21 cellular contexts compared by ENCODE assay signal in genomic region chr18:76978616-76979015, GRCh38.
DNase-seq lines count a peak whose midpoint lies in the region; ATAC-seq and TF ChIP-seq lines count a peak whose summit lies in the region.
"Had no signal": no experiment of that assay in that cellular context is flagged by ENCODE, and none has a peak within 500 bp of the region (broad histone marks: within the 10 kb centered on the region; RNA-seq: fewer than 3 reads in every experiment).

No MANE protein-coding gene starts in this region.

- H3K4me3 ChIP-seq in OCI-LY7 (ENCODE audit: low read depth, low read length, poor library complexity, severe bottlenecking) (peak overlapping the region; percentile 64), endodermal cell (ENCODE audit: low read length) (no peak overlapping the region), esophagus squamous epithelium (no peak overlapping the region), A673 (ENCODE audit: low read depth, low read length, poor library complexity, severe bottlenecking) (no peak overlapping the region)
- H3K4me3 ChIP-seq in naive thymus-derived CD4-positive, alpha-beta T cell (ENCODE audit: low read length) = no peak overlapping the region
- H3K4me3 ChIP-seq: body of pancreas, HAP-1, lung, upper lobe of left lung had no signal

- H3K27me3 Mint-ChIP-seq in endodermal cell (ENCODE audit: insufficient read depth) (no peaks in the 10 kb centered on the region), nephron progenitor cell (ENCODE audit: low read depth, poor library complexity) (peaks cover 12% of the 10 kb centered on the region), type B pancreatic cell (no peaks in the 10 kb centered on the region)
- no peaks in the 10 kb centered on the region for H3K27me3 Mint-ChIP-seq in naive thymus-derived CD4-positive, alpha-beta T cell

- CTCF ChIA-PET in OCI-LY7 (lab: Charles Lee; ENCODE audit: unreplicated experiment) (no interaction called here), A673 (lab: Charles Lee) (no interaction called here)
- CTCF ChIA-PET in naive thymus-derived CD4-positive, alpha-beta T cell (lab: Charles Lee) = no interaction called here

- TF ChIP-seq CTCF in OCI-LY7 (conservative IDR thresholded peaks at IDR 0.05; ENCODE audit: low read length) (no peak), endodermal cell (conservative IDR thresholded peaks at IDR 0.05) (no peak), nephron progenitor cell (IDR thresholded peaks at IDR 0.05) (no peak), type B pancreatic cell (conservative IDR thresholded peaks at IDR 0.05) (no peak), esophagus squamous epithelium (IDR thresholded peaks at IDR 0.05) (no peak), A673 (conservative IDR thresholded peaks at IDR 0.05; ENCODE audit: low read depth, low read length) (no peak)

- intact Hi-C loops in OCI-LY7 (cut with micrococcal nuclease; ENCODE audit: unreplicated experiment) (no loop called here), esophagus squamous epithelium (cut with DNase I) (no loop called here), A673 (cut with micrococcal nuclease; ENCODE audit: unreplicated experiment) (no loop called here)
- intact Hi-C loops in naive thymus-derived CD4-positive, alpha-beta T cell (cut with micrococcal nuclease) = no loop called here

- no peak overlapping the region for H3K9ac ChIP-seq in endodermal cell (ENCODE audit: extremely low read depth, low read length, poor library complexity, severe bottlenecking)
- H3K9ac ChIP-seq: KMS-11 had no signal

- WGBS in endodermal cell (ENCODE audit: insufficient coverage in 1 of 2, insufficient read length in 1 of 2), 2 experiments = 86 to 89% methylated on average over 12 to 14 of the region's 14 CpGs
- WGBS in esophagus squamous epithelium, 2 donors = 89 to 95% methylated on average over 13 to 14 of the region's 14 CpGs

- no peak for TF ChIP-seq POLR2A in esophagus squamous epithelium (IDR thresholded peaks at IDR 0.05)

- H3K9me3 ChIP-seq in OCI-LY7 (ENCODE audit: low read length) = no peaks in the 10 kb centered on the region
- H3K9me3 ChIP-seq in endodermal cell (ENCODE audit: control insufficient read depth, low read length) = no peaks in the 10 kb centered on the region
- no peaks in the 10 kb centered on the region for H3K9me3 ChIP-seq in esophagus squamous epithelium
- no peaks in the 10 kb centered on the region for H3K9me3 ChIP-seq in naive thymus-derived CD4-positive, alpha-beta T cell (ENCODE audit: control insufficient read depth in 2 of 3, low read length in 3 of 3)
- H3K9me3 ChIP-seq in A673 (ENCODE audit: low read depth, low read length, poor library complexity, severe bottlenecking) = no peaks in the 10 kb centered on the region
- H3K9me3 ChIP-seq: body of pancreas, HAP-1, upper lobe of left lung had no signal

- H2AFZ ChIP-seq in OCI-LY7 (ENCODE audit: low read length) = no peak overlapping the region; the same call in 1 of the 2 replicates

- H3K36me3 Mint-ChIP-seq in endodermal cell (ENCODE audit: low read depth) (peaks cover 20% of the 10 kb centered on the region), nephron progenitor cell (ENCODE audit: low read depth) (peaks cover 5% of the 10 kb centered on the region), type B pancreatic cell (peaks cover 10% of the 10 kb centered on the region)
- H3K36me3 Mint-ChIP-seq in naive thymus-derived CD4-positive, alpha-beta T cell = peaks cover 0 to 4% (median 0%) of the 10 kb centered on the region in 5 donors

- H3K4me1 ChIP-seq in OCI-LY7 (ENCODE audit: insufficient read depth, low read length, poor library complexity, severe bottlenecking) (peaks cover 71% of the 10 kb centered on the region), endodermal cell (ENCODE audit: control insufficient read depth, insufficient read depth, low read length) (no peaks in the 10 kb centered on the region), esophagus squamous epithelium (peaks cover 0 to 23% (median 0%) of the 10 kb centered on the region in 3 donors), A673 (ENCODE audit: insufficient read depth, low read length, poor library complexity, severe bottlenecking) (no peaks in the 10 kb centered on the region)
- peaks cover 0 to 7% of the 10 kb centered on the region in 2 donors for H3K4me1 ChIP-seq in naive thymus-derived CD4-positive, alpha-beta T cell (ENCODE audit: control insufficient read depth in 2 of 2, insufficient read depth in 2 of 2, low read length in 2 of 2)
- H3K4me1 ChIP-seq: HAP-1 had no signal

- no peaks in the 10 kb centered on the region for H3K9me2 ChIP-seq in OCI-LY7 (ENCODE audit: insufficient read depth, low read length)

- DNase-seq in OCI-LY7 (ENCODE audit: low spot score) (peak; percentile 79), endodermal cell (peak; percentile 25), nephron progenitor cell (no peak), type B pancreatic cell (ENCODE audit: extremely low spot score, unreplicated experiment) (peak; percentile 43), esophagus squamous epithelium (lab: John Stamatoyannopoulos, UW) (no peak), A673 (ENCODE audit: low spot score) (no peak)
- DNase-seq in naive thymus-derived CD4-positive, alpha-beta T cell = no peak
- DNase-seq: activated CD4-positive, alpha-beta T cell treated with anti-CD3 and anti-CD28 coated beads for 1 hour; activated naive CD4-positive, alpha-beta T cell treated with Interleukin-2 at 50 U/mL for 16 hours; body of pancreas; cerebellar nuclear complex; DND-41; NCI-H2081; NCI-H2227 treated with DMSO at 0.1 percent for 48 hours; upper lobe of left lung had no signal

- no peaks in the 10 kb centered on the region for H3K9me3 Mint-ChIP-seq in endodermal cell
- no peaks in the 10 kb centered on the region for H3K9me3 Mint-ChIP-seq in nephron progenitor cell
- no peaks in the 10 kb centered on the region for H3K9me3 Mint-ChIP-seq in type B pancreatic cell
- no peaks in the 10 kb centered on the region for H3K9me3 Mint-ChIP-seq in naive thymus-derived CD4-positive, alpha-beta T cell
- H3K9me3 Mint-ChIP-seq: T-helper 1 cell treated with Interleukin-12 subunit alpha and Interleukin-12 subunit beta and Interleukin-4 antibody, amounts not matched to agents 30 μg/mL and 1 μg/mL, for 36 hours had no signal

- BruUV-seq in OCI-LY7 (replicated peaks; lab: Mats Ljungman, UMichigan) = no TSS peak
- BruUV-seq in A673 (replicated peaks; lab: Mats Ljungman, UMichigan) = no TSS peak

- H3K27ac Mint-ChIP-seq in endodermal cell (no peak overlapping the region), nephron progenitor cell (peak overlapping the region; percentile 73), type B pancreatic cell (no peak overlapping the region)
- peak overlapping the region in 1 of 9 donors; percentile 43 for H3K27ac Mint-ChIP-seq in naive thymus-derived CD4-positive, alpha-beta T cell
- H3K27ac Mint-ChIP-seq: T-helper 1 cell treated with Interleukin-12 subunit alpha and Interleukin-12 subunit beta and Interleukin-4 antibody, amounts not matched to agents 30 μg/mL and 1 μg/mL, for 36 hours had no signal

- ATAC-seq in naive thymus-derived CD4-positive, alpha-beta T cell = no peak
- ATAC-seq: body of pancreas had no signal

- no peaks in the 10 kb centered on the region for H4K20me1 ChIP-seq in OCI-LY7 (ENCODE audit: insufficient read depth, low read length)

- H3K36me3 ChIP-seq in OCI-LY7 (ENCODE audit: insufficient read depth, low read length) = no peaks in the 10 kb centered on the region
- peaks cover 6% of the 10 kb centered on the region for H3K36me3 ChIP-seq in endodermal cell (ENCODE audit: control insufficient read depth, insufficient read depth, low read length)
- peaks cover 0 to 2% (median 0%) of the 10 kb centered on the region in 3 donors for H3K36me3 ChIP-seq in esophagus squamous epithelium
- H3K36me3 ChIP-seq in naive thymus-derived CD4-positive, alpha-beta T cell (ENCODE audit: control insufficient read depth in 2 of 3, insufficient read depth in 3 of 3, low read length in 3 of 3) = no peaks in the 10 kb centered on the region
- H3K36me3 ChIP-seq in A673 (ENCODE audit: insufficient read depth, low read length, poor library complexity, severe bottlenecking) = no peaks in the 10 kb centered on the region
- H3K36me3 ChIP-seq: HAP-1, upper lobe of left lung had no signal

- peaks cover 16% of the 10 kb centered on the region for H3K4me1 Mint-ChIP-seq in endodermal cell
- peaks cover 63% of the 10 kb centered on the region for H3K4me1 Mint-ChIP-seq in nephron progenitor cell
- H3K4me1 Mint-ChIP-seq in type B pancreatic cell (ENCODE audit: unreplicated experiment) = peaks cover 40% of the 10 kb centered on the region
- peaks cover 0 to 8% (median 6%) of the 10 kb centered on the region in 7 donors for H3K4me1 Mint-ChIP-seq in naive thymus-derived CD4-positive, alpha-beta T cell

- peak overlapping the region; percentile 95 for H3K4me2 ChIP-seq in OCI-LY7 (ENCODE audit: low read length)
- H3K4me2 ChIP-seq: KMS-11 had no signal

- no peaks in the 10 kb centered on the region for H3K79me2 ChIP-seq in OCI-LY7 (ENCODE audit: insufficient read depth, low read depth, low read length)

- H3K27ac ChIP-seq in OCI-LY7 (ENCODE audit: low read depth, low read length, poor library complexity, severe bottlenecking) = peak overlapping the region; percentile 80
- no peak overlapping the region for H3K27ac ChIP-seq in endodermal cell (ENCODE audit: low read depth, low read length)
- no peak overlapping the region for H3K27ac ChIP-seq in esophagus squamous epithelium
- no peak overlapping the region for H3K27ac ChIP-seq in naive thymus-derived CD4-positive, alpha-beta T cell (ENCODE audit: low read depth, low read length)
- H3K27ac ChIP-seq in A673 (ENCODE audit: low read depth, low read length, poor library complexity, severe bottlenecking) = no peak overlapping the region
- H3K27ac ChIP-seq: body of pancreas, epithelial cell of prostate, KMS-11, RWPE1, upper lobe of left lung had no signal

- POLR2A ChIA-PET in OCI-LY7 (lab: Charles Lee) (interaction anchor here (0.5 to 3.0 kb wide), 2 partner anchors 13 to 152 kb away, joined by 3 to 9 read pairs; no protein-coding TSS in a partner anchor), A673 (lab: Charles Lee; ENCODE audit: low non-redundant PET) (no interaction called here)
- POLR2A ChIA-PET in naive thymus-derived CD4-positive, alpha-beta T cell (lab: Charles Lee) = no interaction called here

- H3K27me3 ChIP-seq in endodermal cell (ENCODE audit: control insufficient read depth, insufficient read depth, low read length, poor library complexity, severe bottlenecking) = no peaks in the 10 kb centered on the region
- no peaks in the 10 kb centered on the region for H3K27me3 ChIP-seq in esophagus squamous epithelium
- H3K27me3 ChIP-seq in naive thymus-derived CD4-positive, alpha-beta T cell (ENCODE audit: control insufficient read depth in 2 of 2, insufficient read depth in 2 of 2, low read length in 2 of 2) = no peaks in the 10 kb centered on the region
- no peaks in the 10 kb centered on the region for H3K27me3 ChIP-seq in A673 (replicated peaks; ENCODE audit: insufficient read depth, low read depth, low read length, poor library complexity)
- H3K27me3 ChIP-seq: body of pancreas, upper lobe of left lung had no signal

- H3K4me3 Mint-ChIP-seq in endodermal cell = no peak overlapping the region
- no peak overlapping the region for H3K4me3 Mint-ChIP-seq in nephron progenitor cell
- H3K4me3 Mint-ChIP-seq in type B pancreatic cell = no peak overlapping the region
- H3K4me3 Mint-ChIP-seq in naive thymus-derived CD4-positive, alpha-beta T cell = no peak overlapping the region
- H3K4me3 Mint-ChIP-seq: T-helper 1 cell treated with Interleukin-12 subunit alpha and Interleukin-12 subunit beta and Interleukin-4 antibody, amounts not matched to agents 30 μg/mL and 1 μg/mL, for 36 hours had no signal

Comparison
In these comparisons a context has a peak if more than half of its experiments do, and no peak if none do; other contexts are left out.
1. DNase-seq: peak in OCI-LY7 (single experiment), endodermal cell (single experiment) and type B pancreatic cell (single experiment); none in nephron progenitor cell (single experiment), esophagus squamous epithelium (single experiment), naive thymus-derived CD4-positive, alpha-beta T cell (0 of 9) and A673 (single experiment).